ENCODE assay signal across 6 cellular contexts in genomic region chr12:120261951-120262851, GRCh38. TPM values are rescaled to one million over a fixed set of nuclear protein-coding genes. Genes with fewer than 3 reads are reported as not detected.
DNase-seq lines count a peak whose midpoint lies in the region; ATAC-seq and TF ChIP-seq lines count a peak whose summit lies in the region.

No MANE protein-coding gene starts in this region.

- H3K4me3 Mint-ChIP-seq in progenitor cell of endocrine pancreas (ENCODE audit: low read depth), result peak overlapping the region; percentile 11
- no peak overlapping the region for H3K4me3 Mint-ChIP-seq in stimulated activated naive B cell treated with anti-CD40 and anti-IgM and Interleukin-4, amounts not matched to agents 10 μg/mL and 1 μg/mL and 100 μg/mL, for 72 hours

- no peak for DNase-seq in progenitor cell of endocrine pancreas (ENCODE audit: low spot score, unreplicated experiment)
- DNase-seq in stimulated activated naive B cell treated with anti-CD40 and anti-IgM and Interleukin-4, amounts not matched to agents 10 μg/mL and 1 μg/mL and 100 μg/mL, for 72 hours, result no peak

- no peak for TF ChIP-seq RAD21 in Ishikawa (IDR thresholded peaks at IDR 0.05; ENCODE audit: low read depth)

- no peak overlapping the region for H3K27ac Mint-ChIP-seq in progenitor cell of endocrine pancreas
- no peak overlapping the region for H3K27ac Mint-ChIP-seq in stimulated activated naive B cell treated with anti-CD40 and anti-IgM and Interleukin-4, amounts not matched to agents 10 μg/mL and 1 μg/mL and 100 μg/mL, for 72 hours

- peaks cover 27% of the 10 kb centered on the region for H3K4me1 Mint-ChIP-seq in progenitor cell of endocrine pancreas (ENCODE audit: low read depth)
- H3K4me1 Mint-ChIP-seq in stimulated activated naive B cell treated with anti-CD40 and anti-IgM and Interleukin-4, amounts not matched to agents 10 μg/mL and 1 μg/mL and 100 μg/mL, for 72 hours, result peaks cover 20 to 34% of the 10 kb centered on the region in 2 donors

- no peaks in the 10 kb centered on the region for H3K27me3 Mint-ChIP-seq in progenitor cell of endocrine pancreas
- peaks cover 61 to 84% of the 10 kb centered on the region in 2 donors for H3K27me3 Mint-ChIP-seq in stimulated activated naive B cell treated with anti-CD40 and anti-IgM and Interleukin-4, amounts not matched to agents 10 μg/mL and 1 μg/mL and 100 μg/mL, for 72 hours

- ATAC-seq in HG03521 (IDR thresholded peaks at IDR 0.05; ENCODE audit: unreplicated experiment) (no peak), GM21390 (IDR thresholded peaks at IDR 0.05; ENCODE audit: unreplicated experiment) (no peak)
- no peak for ATAC-seq in stimulated activated naive B cell treated with anti-CD40 and anti-IgM and Interleukin-4, amounts not matched to agents 10 μg/mL and 1 μg/mL and 100 μg/mL, for 72 hours (replicated peaks)

- no peaks in the 10 kb centered on the region for H3K36me3 Mint-ChIP-seq in progenitor cell of endocrine pancreas (ENCODE audit: insufficient read depth)
- peaks cover 0 to 4% of the 10 kb centered on the region in 2 donors for H3K36me3 Mint-ChIP-seq in stimulated activated naive B cell treated with anti-CD40 and anti-IgM and Interleukin-4, amounts not matched to agents 10 μg/mL and 1 μg/mL and 100 μg/mL, for 72 hours

- no peak for TF ChIP-seq EP300 in Ishikawa (IDR thresholded peaks at IDR 0.05; ENCODE audit: borderline replicate concordance)

- H3K27ac ChIP-seq in cingulate gyrus (ENCODE audit: low read depth, low read length), result peak overlapping the region; percentile 69

- TF ChIP-seq CTCF in progenitor cell of endocrine pancreas (IDR thresholded peaks at IDR 0.05; ENCODE audit: unreplicated experiment), result no peak

- no peaks in the 10 kb centered on the region for H3K9me3 Mint-ChIP-seq in progenitor cell of endocrine pancreas (ENCODE audit: low read depth)
- H3K9me3 Mint-ChIP-seq in stimulated activated naive B cell treated with anti-CD40 and anti-IgM and Interleukin-4, amounts not matched to agents 10 μg/mL and 1 μg/mL and 100 μg/mL, for 72 hours, result no peaks in the 10 kb centered on the region

TF ChIP-seq in Ishikawa, 13 proteins besides CTCF, POLR2A, EP300 and RAD21:
- TF ChIP-seq MAX (IDR thresholded peaks at IDR 0.05) (0 out of 2 replicates have a peak, but pooled peaks have one; percentile 23), CEBPB (IDR thresholded peaks at IDR 0.05) (no peak)
TF ChIP-seq in Ishikawa: peak in this region for 1.

RNA-seq across cellular contexts. Expression of gene PXN, which starts 3.3 kb away (rescaled TPM):
- 71.4 and 71.8 TPM in 2 replicates for total RNA-seq in progenitor cell of endocrine pancreas

RNA-seq across cellular contexts. Expression of gene RNU4-2, which starts 29.5 kb away (rescaled TPM):
- 8,238 and 8,322 TPM in 2 replicates for total RNA-seq in progenitor cell of endocrine pancreas

RNA-seq across cellular contexts. Expression of gene RNU4-1, which starts 30.8 kb away (rescaled TPM):
- 6,474 and 7,038 TPM in 2 replicates for total RNA-seq in progenitor cell of endocrine pancreas

RNA-seq across cellular contexts. Expression of gene SIRT4, which starts 39.9 kb away (rescaled TPM):
- total RNA-seq in progenitor cell of endocrine pancreas, result 4.5 and 4.9 TPM in 2 replicates
